8 cellular contexts compared by ENCODE assay signal in the genomic region with DNA sequence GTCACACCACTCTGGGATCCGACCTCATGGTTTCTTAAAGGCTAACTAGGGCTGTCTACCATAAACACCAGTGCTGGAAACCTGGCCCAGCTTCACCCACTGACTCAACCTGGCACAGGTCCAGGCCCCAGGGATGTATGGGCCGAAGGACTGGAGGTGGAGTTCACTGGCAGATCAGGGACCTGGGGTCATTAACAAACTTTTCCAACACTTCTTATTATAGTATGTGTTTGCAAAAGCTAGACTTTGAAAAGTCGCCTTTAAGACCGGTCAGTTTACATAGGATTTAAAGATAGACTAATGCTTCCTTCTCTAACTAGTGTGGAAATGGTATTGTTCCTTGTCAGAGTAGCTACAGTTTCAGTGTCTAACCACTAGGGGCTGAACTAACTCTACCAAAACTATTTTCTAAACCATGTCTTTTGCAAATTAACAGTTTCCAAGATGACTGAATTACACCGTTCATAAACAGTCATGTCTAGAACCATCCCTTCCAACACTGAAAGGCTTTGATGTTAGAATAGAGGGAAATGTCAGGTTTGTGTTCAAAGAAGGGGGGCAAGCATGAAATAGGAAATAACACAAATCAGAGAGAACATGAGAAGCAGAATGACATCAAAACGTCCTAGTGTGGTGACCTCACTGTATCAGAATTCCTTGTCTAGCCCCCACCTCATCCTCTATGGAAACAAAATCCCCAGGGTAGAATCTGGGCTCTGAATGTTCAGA. TPM values are rescaled to one million over a fixed set of nuclear protein-coding genes. Genes with fewer than 3 reads are reported as not detected.
DNase-seq lines count a peak whose midpoint lies in the region; ATAC-seq and TF ChIP-seq lines count a peak whose summit lies in the region.

No MANE protein-coding gene starts in this region.

- TF ChIP-seq CTCF in ascending aorta (IDR thresholded peaks at IDR 0.05) (peak; percentile 82 to 89 (median 88)), left ventricle myocardium inferior (IDR thresholded peaks at IDR 0.05; ENCODE audit: borderline replicate concordance) (peak; percentile 81)

- no peaks in the 10 kb centered on the region for H3K27me3 ChIP-seq in ascending aorta
- H3K27me3 ChIP-seq in left ventricle myocardium inferior (ENCODE audit: low read depth), result no peaks in the 10 kb centered on the region

- H3K36me3 ChIP-seq in ascending aorta, result peaks cover 13 to 28% of the 10 kb centered on the region in 2 donors
- peaks cover 35% of the 10 kb centered on the region for H3K36me3 ChIP-seq in left ventricle myocardium inferior

- H3K4me3 ChIP-seq in ascending aorta (no peak overlapping the region), left ventricle myocardium inferior (no peak overlapping the region)

- intact Hi-C loops in ascending aorta (cut with DNase I), result loop anchor here (1.0 to 5.0 kb wide), 5 partner anchors 21 to 319 kb away; a partner anchor contains a TSS
- intact Hi-C loops in left ventricle myocardium inferior (cut with micrococcal nuclease), result loop anchor here (10.0 kb wide), 2 partner anchors 77 to 237 kb away; a partner anchor contains a TSS

- H3K9me3 ChIP-seq in ascending aorta (no peaks in the 10 kb centered on the region), left ventricle myocardium inferior (replicated peaks) (no peaks in the 10 kb centered on the region)

- H3K27ac ChIP-seq in ascending aorta (peak overlapping the region; percentile 68 to 92), left ventricle myocardium inferior (replicated peaks) (peak overlapping the region; percentile 90)

- DNase-seq in stimulated activated CD4-positive, alpha-beta T cell treated with anti-CD3 and anti-CD28 coated beads, Interleukin-1b, Interleukin-23, amount 100 ng/mL, for 48 hours, result peak; percentile 26
- DNase-seq in stimulated activated CD4-positive, alpha-beta T cell treated with anti-CD3 and anti-CD28 coated beads, Interleukin-4, amount 100 ng/mL, for 4 hours, result no peak
- DNase-seq in NCI-H526 treated with DMSO at 0.1 percent for 48 hours (lab: John Stamatoyannopoulos, UW) (peak; percentile 19), ascending aorta (ENCODE audit: low spot score in 2 of 2) (peak; percentile 69 to 95), left ventricle myocardium inferior (peak; percentile 50), renal cortical epithelial cell (ENCODE audit: low read depth) (peak; percentile 94)

- H3K4me1 ChIP-seq in ascending aorta, result peaks cover 12 to 20% of the 10 kb centered on the region in 2 donors
- peaks cover 64% of the 10 kb centered on the region for H3K4me1 ChIP-seq in left ventricle myocardium inferior

- ATAC-seq in HG02973 (IDR thresholded peaks at IDR 0.05; ENCODE audit: unreplicated experiment), result peak; percentile 56
- no peak for ATAC-seq in GM21576 (IDR thresholded peaks at IDR 0.05; ENCODE audit: unreplicated experiment)

RNA-seq across cellular contexts. Expression of a gene that starts 29.7 kb away (rescaled TPM):
- total RNA-seq in ascending aorta (24.5 TPM), left ventricle myocardium inferior (30.7 TPM), renal cortical epithelial cell (27.7 and 36.8 TPM in 2 replicates)

RNA-seq across cellular contexts. Expression of a gene that starts 32.9 kb away (rescaled TPM):
- total RNA-seq in ascending aorta, result 50.0 TPM
- 34.4 TPM for total RNA-seq in left ventricle myocardium inferior
- 1.7 and 8.2 TPM in 2 replicates for total RNA-seq in renal cortical epithelial cell

Comparison
In these comparisons a context has a peak if more than half of its experiments do, and no peak if none do; other contexts are left out.
1. DNase-seq: peak in stimulated activated CD4-positive, alpha-beta T cell treated with anti-CD3 and anti-CD28 coated beads, Interleukin-1b, Interleukin-23, amount 100 ng/mL, for 48 hours (single experiment), NCI-H526 treated with DMSO at 0.1 percent for 48 hours (single experiment), ascending aorta (2 of 2), left ventricle myocardium inferior (single experiment) and renal cortical epithelial cell (single experiment); none in stimulated activated CD4-positive, alpha-beta T cell treated with anti-CD3 and anti-CD28 coated beads, Interleukin-4, amount 100 ng/mL, for 4 hours (0 of 2).